Comparison of ENCODE assay signal across 8 cellular contexts in genomic region chr3:106332884-106333283, GRCh38.
DNase-seq lines count a peak whose midpoint lies in the region; ATAC-seq and TF ChIP-seq lines count a peak whose summit lies in the region.

No MANE protein-coding gene starts in this region.

- no peak overlapping the region for H3K27ac ChIP-seq in left ventricle myocardium inferior (replicated peaks)

- no peaks in the 10 kb centered on the region for H3K36me3 ChIP-seq in left ventricle myocardium inferior

- peak; percentile 38 for ATAC-seq in GM18868 (IDR thresholded peaks at IDR 0.05; ENCODE audit: unreplicated experiment)
- ATAC-seq in HG02852 (IDR thresholded peaks at IDR 0.05; ENCODE audit: unreplicated experiment): peak; percentile 39

- H3K27me3 ChIP-seq in left ventricle myocardium inferior (ENCODE audit: low read depth): no peaks in the 10 kb centered on the region

- H3K9me3 ChIP-seq in left ventricle myocardium inferior (replicated peaks): no peaks in the 10 kb centered on the region

- H3K4me1 ChIP-seq in left ventricle myocardium inferior: no peaks in the 10 kb centered on the region

- intact Hi-C loops in left ventricle myocardium inferior (cut with micrococcal nuclease): no loop called here

- H3K4me3 ChIP-seq in left ventricle myocardium inferior: no peak overlapping the region

- TF ChIP-seq CTCF in left ventricle myocardium inferior (IDR thresholded peaks at IDR 0.05; ENCODE audit: borderline replicate concordance): no peak

- peak in 2 of 3 experiments; percentile 37 for DNase-seq in activated CD8-positive, alpha-beta memory T cell treated with anti-CD3 and anti-CD28 coated beads for 48 hours (ENCODE audit: low read depth in 2 of 3, low spot score in 2 of 3)
- peak; percentile 77 for DNase-seq in stimulated activated CD4-positive, alpha-beta T cell treated with anti-CD3 and anti-CD28 coated beads, Interleukin-15, amount 100 ng/mL, for 24 hours
- DNase-seq in DMS114 treated with DMSO at 0.1 percent for 48 hours (lab: John Stamatoyannopoulos, UW; ENCODE audit: unreplicated experiment) (no peak), amniotic stem cell (lab: John Stamatoyannopoulos, UW) (no peak), SHP77 (lab: John Stamatoyannopoulos, UW) (no peak), left ventricle myocardium inferior (no peak)

Comparison
In these comparisons a context has a peak if more than half of its experiments do, and no peak if none do; other contexts are left out.
1. DNase-seq: peak in activated CD8-positive, alpha-beta memory T cell treated with anti-CD3 and anti-CD28 coated beads for 48 hours (2 of 3) and stimulated activated CD4-positive, alpha-beta T cell treated with anti-CD3 and anti-CD28 coated beads, Interleukin-15, amount 100 ng/mL, for 24 hours (single experiment); none in DMS114 treated with DMSO at 0.1 percent for 48 hours (single experiment), amniotic stem cell (single experiment), SHP77 (0 of 2) and left ventricle myocardium inferior (single experiment).